8 cellular contexts compared by ENCODE assay signal in genomic region chr16:711548-712320, GRCh38. TPM values are rescaled to one million over a fixed set of nuclear protein-coding genes. Genes with fewer than 3 reads are reported as not detected.
DNase-seq lines count a peak whose midpoint lies in the region; ATAC-seq, FAIRE-seq and TF ChIP-seq lines count a peak whose summit lies in the region.

No MANE protein-coding gene starts in this region.

- H3K27me3 ChIP-seq in BLaER1 treated with 17β-estradiol and CSF1 and Interleukin-3, amounts not matched to agents 10 nM and 100 nM, result peaks cover 67 to 94% (median 89%) of the 10 kb centered on the region in 11 experiments
- peaks cover 3 to 34% (median 13%) of the 10 kb centered on the region in 3 experiments for H3K27me3 ChIP-seq in neuronal stem cell (ENCODE audit: control insufficient read depth in 3 of 3, insufficient read depth in 3 of 3, low read depth in 1 of 3, low read length in 3 of 3)
- H3K27me3 ChIP-seq in thyroid gland, result no peaks in the 10 kb centered on the region

- peaks cover 0 to 81% (median 52%) of the 10 kb centered on the region in 11 experiments; a peak in 19 of 22 replicates for H4K20me1 ChIP-seq in BLaER1 treated with 17β-estradiol and CSF1 and Interleukin-3, amounts not matched to agents 10 nM and 100 nM

- H3K36me3 Mint-ChIP-seq in activated T-helper 17 cell treated with anti-CD3 and anti-CD28 coated beads, Interleukin-2, amount 50 U/mL, for 72 hours (ENCODE audit: low read depth), result no peaks in the 10 kb centered on the region

- peak; percentile 70 for ATAC-seq in activated T-helper 17 cell treated with anti-CD3 and anti-CD28 coated beads, Interleukin-2, amount 50 U/mL, for 72 hours (replicated peaks)
- no peak for ATAC-seq in HG03432 (IDR thresholded peaks at IDR 0.05; ENCODE audit: unreplicated experiment)

- H3K23ac ChIP-seq in neuronal stem cell (ENCODE audit: low read depth, low read length, poor library complexity), result peak overlapping the region; percentile 80

- no peak overlapping the region for H3K4me3 ChIP-seq in BLaER1 treated with 17β-estradiol and CSF1 and Interleukin-3, amounts not matched to agents 10 nM and 100 nM
- H3K4me3 ChIP-seq in fibroblast of mammary gland (ENCODE audit: control insufficient read depth, low read depth, low read length), result no peak overlapping the region
- H3K4me3 ChIP-seq in neuronal stem cell (ENCODE audit: low read length in 2 of 2), result no peak overlapping the region
- no peak overlapping the region for H3K4me3 ChIP-seq in thyroid gland (replicated peaks in 1 of 3)

- H2BK5ac ChIP-seq in neuronal stem cell (ENCODE audit: low read length), result no peak overlapping the region

- H2AFZ ChIP-seq in neuronal stem cell (ENCODE audit: low read length), result no peak overlapping the region

- no peak for TF ChIP-seq POLR2A in H54 (IDR thresholded peaks at IDR 0.05; ENCODE audit: low read depth, low read length)
- no peak for TF ChIP-seq POLR2A in thyroid gland (IDR thresholded peaks at IDR 0.05)

- no peak overlapping the region for H3K27ac Mint-ChIP-seq in activated T-helper 17 cell treated with anti-CD3 and anti-CD28 coated beads, Interleukin-2, amount 50 U/mL, for 72 hours

- TF ChIP-seq CTCF in fibroblast of mammary gland (conservative IDR thresholded peaks at IDR 0.05; ENCODE audit: control insufficient read depth, insufficient read depth, low read depth, low read length) (peak; percentile 70), thyroid gland (IDR thresholded peaks at IDR 0.05) (peak; percentile 69 to 95 (median 88))

- H3K79me1 ChIP-seq in neuronal stem cell (ENCODE audit: low read depth, low read length), result peaks cover 12% of the 10 kb centered on the region

- no CpG with 5 or more reads among the region's 25 CpGs for WGBS in neuronal stem cell (ENCODE audit: extremely low coverage in 2 of 2, insufficient read length in 2 of 2, insufficient replicate concordance in 1 of 2), 2 donors
- WGBS in thyroid gland, 2 donors, result 12 to 14% methylated on average over 21 to 22 of the region's 25 CpGs

- no peak for FAIRE-seq in H54 (lab: Jason Lieb, UNC)

- no peaks in the 10 kb centered on the region for H3K36me3 ChIP-seq in BLaER1 treated with 17β-estradiol and CSF1 and Interleukin-3, amounts not matched to agents 10 nM and 100 nM
- H3K36me3 ChIP-seq in neuronal stem cell (replicated peaks in 1 of 2; ENCODE audit: control insufficient read depth in 2 of 2, insufficient read depth in 2 of 2, low read length in 2 of 2), result peaks cover 2 to 4% of the 10 kb centered on the region in 2 donors
- no peaks in the 10 kb centered on the region for H3K36me3 ChIP-seq in thyroid gland

- H3K9me3 ChIP-seq in BLaER1 treated with 17β-estradiol and CSF1 and Interleukin-3, amounts not matched to agents 10 nM and 100 nM (replicated peaks in 1 of 11), result no peaks in the 10 kb centered on the region
- H3K9me3 ChIP-seq in neuronal stem cell (replicated peaks in 1 of 2; ENCODE audit: control insufficient read depth in 2 of 2, insufficient read depth in 1 of 2, low read depth in 1 of 2, low read length in 2 of 2) (no peaks in the 10 kb centered on the region), thyroid gland (no peaks in the 10 kb centered on the region)

- H3K9ac ChIP-seq in BLaER1 treated with 17β-estradiol and CSF1 and Interleukin-3, amounts not matched to agents 10 nM and 100 nM, result no peak overlapping the region
- no peak overlapping the region for H3K9ac ChIP-seq in neuronal stem cell (ENCODE audit: low read depth, low read length, poor library complexity)

- peaks cover 27 to 59% (median 50%) of the 10 kb centered on the region in 10 experiments for H3K4me1 ChIP-seq in BLaER1 treated with 17β-estradiol and CSF1 and Interleukin-3, amounts not matched to agents 10 nM and 100 nM
- peaks cover 31 to 50% of the 10 kb centered on the region in 2 donors for H3K4me1 ChIP-seq in neuronal stem cell (ENCODE audit: control insufficient read depth in 2 of 2, insufficient read depth in 1 of 2, low read depth in 1 of 2, low read length in 2 of 2)
- H3K4me1 ChIP-seq in thyroid gland, result peaks cover 15 to 19% of the 10 kb centered on the region in 2 donors

- intact Hi-C loops in thyroid gland (cut with DNase I), result loop anchor here (2.0 to 10.0 kb wide), 2 partner anchors 73 to 343 kb away; no protein-coding TSS in a partner anchor

- H2BK120ac ChIP-seq in neuronal stem cell (ENCODE audit: low read depth, low read length), result no peak overlapping the region

- peak; percentile 93 for DNase-seq in H54 (ENCODE audit: insufficient read length, low spot score)
- DNase-seq in RPMI7951 (ENCODE audit: low read depth), result peak; percentile 61
- peak; percentile 59 for DNase-seq in fibroblast of mammary gland (ENCODE audit: low read depth)
- DNase-seq in neuronal stem cell (ENCODE audit: low spot score), result no peak
- peak; percentile 71 to 73 for DNase-seq in thyroid gland

- no peak overlapping the region for H2BK12ac ChIP-seq in neuronal stem cell (ENCODE audit: low read length)

- H2AK5ac ChIP-seq in neuronal stem cell (ENCODE audit: low read depth, low read length), result peak overlapping the region; percentile 100

- H3K9me3 Mint-ChIP-seq in activated T-helper 17 cell treated with anti-CD3 and anti-CD28 coated beads, Interleukin-2, amount 50 U/mL, for 72 hours, result no peaks in the 10 kb centered on the region

- H3K14ac ChIP-seq in neuronal stem cell (ENCODE audit: low read length), result no peak overlapping the region

- no peaks in the 10 kb centered on the region for H3K4me1 Mint-ChIP-seq in activated T-helper 17 cell treated with anti-CD3 and anti-CD28 coated beads, Interleukin-2, amount 50 U/mL, for 72 hours

- H3K4me2 ChIP-seq in BLaER1 treated with 17β-estradiol and CSF1 and Interleukin-3, amounts not matched to agents 10 nM and 100 nM, result peak overlapping the region in 7 of 11 experiments; percentile 54 to 82 (median 62); a peak in 11 of 22 replicates
- H3K4me2 ChIP-seq in neuronal stem cell (ENCODE audit: insufficient read depth, low read length, poor library complexity, severe bottlenecking), result no peak overlapping the region

- H3K27me3 Mint-ChIP-seq in activated T-helper 17 cell treated with anti-CD3 and anti-CD28 coated beads, Interleukin-2, amount 50 U/mL, for 72 hours, result peaks cover 8% of the 10 kb centered on the region

- no peak overlapping the region for H4K8ac ChIP-seq in neuronal stem cell (ENCODE audit: low read depth, low read length)

- H2BK15ac ChIP-seq in neuronal stem cell (ENCODE audit: low read length), result peak overlapping the region; percentile 99

- H3K27ac ChIP-seq in BLaER1 treated with 17β-estradiol and CSF1 and Interleukin-3, amounts not matched to agents 10 nM and 100 nM, result no peak overlapping the region
- no peak overlapping the region for H3K27ac ChIP-seq in neuronal stem cell (replicated peaks; ENCODE audit: low read length)
- no peak overlapping the region for H3K27ac ChIP-seq in thyroid gland

- no peak overlapping the region for H4K91ac ChIP-seq in neuronal stem cell (ENCODE audit: low read depth, low read length, poor library complexity)

- H3K18ac ChIP-seq in neuronal stem cell (ENCODE audit: low read length), result peak overlapping the region; percentile 2

- no peak overlapping the region for H3K4me3 Mint-ChIP-seq in activated T-helper 17 cell treated with anti-CD3 and anti-CD28 coated beads, Interleukin-2, amount 50 U/mL, for 72 hours

- no peak overlapping the region for H3K4ac ChIP-seq in neuronal stem cell (ENCODE audit: low read length)

RNA-seq across cellular contexts. Expression of gene METRN, which starts 3.2 kb away (rescaled TPM):
- 39.2 and 57.1 TPM in 2 replicates for total RNA-seq in RPMI7951 (2014; rRNA removed; shearing (Covaris generic))
- total RNA-seq in activated T-helper 17 cell treated with anti-CD3 and anti-CD28 coated beads, Interleukin-2, amount 50 U/mL, for 72 hours, result 1 to 10 TPM; 4.5 to 8.4 TPM
- polyA plus RNA-seq in neuronal stem cell (2013, experiment 1 of 2), result 105 TPM
- 98.3 TPM for polyA plus RNA-seq in neuronal stem cell (2013, experiment 2 of 2)
- 100 to 1,000 TPM in 1 of 4 donors, 10 to 100 TPM in 3; 51.0 to 109 (median 57.0) TPM for total RNA-seq in thyroid gland

RNA-seq across cellular contexts. Expression of gene FBXL16, which starts 6.1 kb away (rescaled TPM):
- total RNA-seq in RPMI7951 (2014; rRNA removed; shearing (Covaris generic)), result 0.24 TPM in 1 of 2 replicates, not detected in the other
- 10 to 100 TPM in 1 of 2 donors, 1 to 10 TPM in 1; 6.4 to 23.6 TPM for total RNA-seq in activated T-helper 17 cell treated with anti-CD3 and anti-CD28 coated beads, Interleukin-2, amount 50 U/mL, for 72 hours
- polyA plus RNA-seq in neuronal stem cell (2013, experiment 1 of 2), result 2.7 TPM
- 2.7 TPM for polyA plus RNA-seq in neuronal stem cell (2013, experiment 2 of 2)
- 1 to 10 TPM; 5.8 to 7.5 (median 6.9) TPM for total RNA-seq in thyroid gland

RNA-seq across cellular contexts. Expression of gene ANTKMT, which starts 9.2 kb away (rescaled TPM):
- total RNA-seq in RPMI7951 (2014; rRNA removed; shearing (Covaris generic)), result 18.0 and 26.3 TPM in 2 replicates
- total RNA-seq in activated T-helper 17 cell treated with anti-CD3 and anti-CD28 coated beads, Interleukin-2, amount 50 U/mL, for 72 hours, result 10 to 100 TPM; 13.5 to 22.4 TPM
- 30.9 TPM for polyA plus RNA-seq in neuronal stem cell (2013, experiment 1 of 2)
- 29.0 TPM for polyA plus RNA-seq in neuronal stem cell (2013, experiment 2 of 2)
- total RNA-seq in thyroid gland, result 100 to 1,000 TPM in 1 of 4 donors, 10 to 100 TPM in 3; 56.4 to 109 (median 63.8) TPM

RNA-seq across cellular contexts. Expression of gene CCDC78, which starts 14.5 kb away (rescaled TPM):
- total RNA-seq in RPMI7951 (2014; rRNA removed; shearing (Covaris generic)), result under 0.01 and 0.12 TPM in 2 replicates
- total RNA-seq in activated T-helper 17 cell treated with anti-CD3 and anti-CD28 coated beads, Interleukin-2, amount 50 U/mL, for 72 hours, result 1 to 10 TPM; 4.3 to 4.4 TPM
- polyA plus RNA-seq in neuronal stem cell (2013, experiment 1 of 2), result 1.7 TPM
- polyA plus RNA-seq in neuronal stem cell (2013, experiment 2 of 2), result 1.4 TPM
- under 1 TPM in 1 of 4 donors, not detected in 3; 0.27 TPM for total RNA-seq in thyroid gland

RNA-seq across cellular contexts. Expression of gene HAGHL, which starts 15.2 kb away (rescaled TPM):
- 3.3 and 4.0 TPM in 2 replicates for total RNA-seq in RPMI7951 (2014; rRNA removed; shearing (Covaris generic))
- 10 to 100 TPM in 1 of 2 donors, 1 to 10 TPM in 1; 9.2 to 14.0 TPM for total RNA-seq in activated T-helper 17 cell treated with anti-CD3 and anti-CD28 coated beads, Interleukin-2, amount 50 U/mL, for 72 hours
- 5.3 TPM for polyA plus RNA-seq in neuronal stem cell (2013, experiment 1 of 2)
- polyA plus RNA-seq in neuronal stem cell (2013, experiment 2 of 2), result 4.6 TPM
- 1 to 10 TPM in 3 of 4 donors, not detected in 1; 3.8 to 8.7 (median 5.1) TPM for total RNA-seq in thyroid gland
